Comparison of ENCODE assay signal across 25 cellular contexts in genomic region chr2:239155806-239156480, GRCh38.
DNase-seq lines count a peak whose midpoint lies in the region; ATAC-seq and TF ChIP-seq lines count a peak whose summit lies in the region.
"Had no signal": no experiment of that assay in that cellular context is flagged by ENCODE, and none has a peak within 500 bp of the region (broad histone marks: within the 10 kb centered on the region; RNA-seq: fewer than 3 reads in every experiment).

No MANE protein-coding gene starts in this region.

- peak in 1 of 10 experiments; percentile 12 for DNase-seq in CD4-positive, alpha-beta T cell
- DNase-seq in left colon: peak; percentile 1 to 14
- peak; percentile 64 for DNase-seq in spleen
- DNase-seq in HuH-7.5 (ENCODE audit: low spot score): no peak
- DNase-seq in stimulated activated CD4-positive, alpha-beta T cell treated with anti-CD3 and anti-CD28 coated beads, Interleukin-1b, Interleukin-23, amount 100 ng/mL, for 48 hours: no peak
- DNase-seq: COR-L47; dermis blood vessel endothelial cell; DND-41; foreskin keratinocyte; mesendoderm; naive thymus-derived CD8-positive, alpha-beta T cell; NCI-H1694 treated with DMSO at 0.1 percent for 48 hours; NCI-H226; NCI-H82; PC-9; SIG-M5; stimulated activated naive CD4-positive, alpha-beta T cell treated with Interleukin-2 at 50 U/mL for 16 hours; T-helper 1 cell had no signal

- H3K27me3 Mint-ChIP-seq in CD4-positive, alpha-beta T cell: no peaks in the 10 kb centered on the region
- H3K27me3 Mint-ChIP-seq in activated T-helper 17 cell treated with anti-CD3 and anti-CD28 coated beads, Interleukin-2, amount 50 U/mL, for 72 hours: no peaks in the 10 kb centered on the region
- H3K27me3 Mint-ChIP-seq: activated naive CD8-positive, alpha-beta T cell; brain; naive thymus-derived CD8-positive, alpha-beta T cell had no signal

- intact Hi-C loops in CD4-positive, alpha-beta T cell (cut with DNase I, micrococcal nuclease): no loop called here
- intact Hi-C loops in left colon (cut with DNase I, micrococcal nuclease) (no loop called here), spleen (cut with DNase I; ENCODE audit: low total_unique reads) (no loop called here)

- ATAC-seq in CD4-positive, alpha-beta T cell (ENCODE audit: poor library complexity): no peak
- ATAC-seq in activated T-helper 17 cell treated with anti-CD3 and anti-CD28 coated beads, Interleukin-2, amount 50 U/mL, for 72 hours (replicated peaks): no peak
- ATAC-seq in left colon (no peak), GM19351 (IDR thresholded peaks at IDR 0.05; ENCODE audit: unreplicated experiment) (no peak)
- ATAC-seq: foreskin keratinocyte; HCT116; naive thymus-derived CD8-positive, alpha-beta T cell had no signal

- POLR2A ChIA-PET in CD4-positive, alpha-beta T cell (lab: Charles Lee): no interaction called here

- peaks cover 8% of the 10 kb centered on the region for H3K4me1 Mint-ChIP-seq in CD4-positive, alpha-beta T cell (ENCODE audit: low read depth)
- H3K4me1 Mint-ChIP-seq in activated T-helper 17 cell treated with anti-CD3 and anti-CD28 coated beads, Interleukin-2, amount 50 U/mL, for 72 hours: peaks cover 22% of the 10 kb centered on the region
- H3K4me1 Mint-ChIP-seq: brain had no signal

- no peak for TF ChIP-seq POLR2A in spleen (IDR thresholded peaks at IDR 0.05)

- H3K27me3 ChIP-seq in CD4-positive, alpha-beta T cell (ENCODE audit: control insufficient read depth, insufficient read depth, low read length): no peaks in the 10 kb centered on the region
- H3K27me3 ChIP-seq in spleen (replicated peaks in 1 of 7): no peaks in the 10 kb centered on the region
- H3K27me3 ChIP-seq: foreskin keratinocyte, upper lobe of left lung had no signal

- H3K9me3 ChIP-seq in CD4-positive, alpha-beta T cell (ENCODE audit: control insufficient read depth, low read length): peaks cover 7% of the 10 kb centered on the region
- peaks cover 0 to 4% (median 0%) of the 10 kb centered on the region in 8 donors for H3K9me3 ChIP-seq in spleen
- H3K9me3 ChIP-seq: upper lobe of left lung had no signal

- H3K36me3 Mint-ChIP-seq in CD4-positive, alpha-beta T cell (ENCODE audit: low read depth): peaks cover 81% of the 10 kb centered on the region
- peaks cover 67% of the 10 kb centered on the region for H3K36me3 Mint-ChIP-seq in activated T-helper 17 cell treated with anti-CD3 and anti-CD28 coated beads, Interleukin-2, amount 50 U/mL, for 72 hours (ENCODE audit: low read depth)

- H3K9me3 Mint-ChIP-seq in CD4-positive, alpha-beta T cell: peaks cover 2% of the 10 kb centered on the region
- H3K9me3 Mint-ChIP-seq in activated T-helper 17 cell treated with anti-CD3 and anti-CD28 coated beads, Interleukin-2, amount 50 U/mL, for 72 hours: no peaks in the 10 kb centered on the region
- H3K9me3 Mint-ChIP-seq: brain had no signal

- no peak overlapping the region for H3K27ac ChIP-seq in CD4-positive, alpha-beta T cell (ENCODE audit: low read depth, low read length)
- peak overlapping the region in 5 of 8 donors; percentile 66 to 81 (median 77) for H3K27ac ChIP-seq in spleen
- H3K27ac ChIP-seq: epithelial cell of prostate, foreskin keratinocyte, PC-9 had no signal

- H3K4me3 Mint-ChIP-seq in CD4-positive, alpha-beta T cell: no peak overlapping the region
- H3K4me3 Mint-ChIP-seq in activated T-helper 17 cell treated with anti-CD3 and anti-CD28 coated beads, Interleukin-2, amount 50 U/mL, for 72 hours: no peak overlapping the region
- H3K4me3 Mint-ChIP-seq: activated naive CD8-positive, alpha-beta T cell; brain; naive thymus-derived CD8-positive, alpha-beta T cell had no signal

- H3K36me3 ChIP-seq in spleen: peaks cover 4 to 95% (median 46%) of the 10 kb centered on the region in 6 donors

- peak overlapping the region; percentile 42 for H3K27ac Mint-ChIP-seq in CD4-positive, alpha-beta T cell
- peak overlapping the region; percentile 62 for H3K27ac Mint-ChIP-seq in activated T-helper 17 cell treated with anti-CD3 and anti-CD28 coated beads, Interleukin-2, amount 50 U/mL, for 72 hours
- H3K27ac Mint-ChIP-seq: activated naive CD8-positive, alpha-beta T cell; brain had no signal

- no peak overlapping the region for H3K4me3 ChIP-seq in spleen
- H3K4me3 ChIP-seq: PC-9, upper lobe of left lung had no signal

- 79 to 95% (median 92%) methylated on average over 12 of the region's 12 CpGs for WGBS in spleen, 5 donors

- CTCF ChIA-PET in CD4-positive, alpha-beta T cell (lab: Charles Lee): no interaction called here

- peaks cover 0 to 52% (median 26%) of the 10 kb centered on the region in 6 donors for H3K4me1 ChIP-seq in spleen

- no peak for TF ChIP-seq CTCF in CD4-positive, alpha-beta T cell (IDR thresholded peaks at IDR 0.05)
- no peak for TF ChIP-seq CTCF in spleen (IDR thresholded peaks at IDR 0.05 in 8 of 11, conservative IDR thresholded peaks at IDR 0.05 in 3 of 11)

Comparison
In these comparisons a context has a peak if more than half of its experiments do, and no peak if none do; other contexts are left out.
1. DNase-seq: peak in left colon (2 of 2) and spleen (single experiment); none in HuH-7.5 (single experiment) and stimulated activated CD4-positive, alpha-beta T cell treated with anti-CD3 and anti-CD28 coated beads, Interleukin-1b, Interleukin-23, amount 100 ng/mL, for 48 hours (single experiment).